In the genomic region with DNA sequence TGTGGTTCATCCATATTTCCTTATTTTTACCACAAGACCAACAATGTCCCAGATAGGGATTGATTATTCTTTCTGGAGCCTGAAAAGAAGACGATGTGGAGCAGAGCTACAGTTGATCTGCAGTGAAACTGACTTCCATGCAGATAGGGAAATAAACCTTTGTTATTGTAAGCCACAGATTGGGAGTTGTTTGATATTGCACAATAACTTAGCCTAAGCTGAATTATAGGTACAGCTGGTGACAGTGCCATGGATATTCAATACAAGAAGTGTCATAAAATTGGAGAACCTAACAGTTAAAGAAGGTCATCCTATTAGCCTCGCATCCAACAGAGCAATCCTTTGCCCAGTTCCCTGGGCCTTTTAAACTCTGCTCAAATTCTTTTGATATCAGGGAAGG, we compare ENCODE assay signal across 9 cellular contexts.
"Had no signal": no experiment of that assay in that cellular context is flagged by ENCODE, and none has a peak within 500 bp of the region (broad histone marks: within the 10 kb centered on the region; RNA-seq: fewer than 3 reads in every experiment).

No MANE protein-coding gene starts in this region.

- H3K27ac Mint-ChIP-seq: H9, HFFc6 had no signal

- H3K4me2 ChIP-seq: KMS-11 had no signal

- DNase-seq: GOT3, H9, HFFc6, Karpas-422, KBM-7 had no signal

- H3K9ac ChIP-seq: KMS-11 had no signal

- ATAC-seq: HCT116 had no signal

- H3K4me3 Mint-ChIP-seq: H9, HFFc6 had no signal

- H3K9me3 Mint-ChIP-seq: HFFc6 had no signal

- FAIRE-seq: H54 had no signal

- H3K27ac ChIP-seq: HL-60, KMS-11 had no signal
